Comparison of ENCODE assay signal across 1 cellular context in the genomic region with DNA sequence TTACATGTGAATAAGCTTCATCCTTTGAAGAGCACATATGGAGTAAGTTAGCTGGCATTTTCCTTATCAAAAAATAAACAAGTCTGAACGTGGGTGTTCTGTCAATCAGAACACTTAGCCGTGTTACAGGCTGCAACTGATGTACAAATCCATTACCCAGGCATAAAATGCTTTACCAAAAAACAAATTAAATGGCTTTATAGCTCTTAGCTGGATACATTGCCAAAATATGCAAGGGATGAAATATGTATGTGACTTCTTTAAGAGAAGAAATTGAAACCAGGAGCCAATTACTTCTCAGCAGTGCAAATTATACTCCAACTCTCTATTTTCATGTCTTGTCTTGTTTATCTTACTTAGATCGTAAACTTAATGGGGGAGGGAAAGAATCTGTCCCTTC.
A peak's percentile ranks its signal among the peaks of the same experiment; 100 is the strongest.
TF ChIP-seq lines count a peak whose summit lies in the region.

No MANE protein-coding gene starts in this region.

TF ChIP-seq in HEK293, 187 proteins besides CTCF, POLR2A, EP300 and RAD21 (continued from another document):
- no peak for TF ChIP-seq ZNF302 (tag by site-specific recombination; IDR thresholded peaks at IDR 0.05; ENCODE audit: low read depth)
- TF ChIP-seq ZNF10 (tag by site-specific recombination; IDR thresholded peaks at IDR 0.05) = 0 out of 2 replicates have a peak, but pooled peaks have one; percentile 23
- peak; percentile 77 for TF ChIP-seq ZEB2 (tag by site-specific recombination; IDR thresholded peaks at IDR 0.05)
- no peak for TF ChIP-seq ZNF274 (IDR thresholded peaks at IDR 0.05; ENCODE audit: low read length)
- no peak for TF ChIP-seq ZNF274 (tag by site-specific recombination; IDR thresholded peaks at IDR 0.05; ENCODE audit: borderline replicate concordance)
- peak; percentile 77 for TF ChIP-seq ZNF843 (tag by site-specific recombination; IDR thresholded peaks at IDR 0.05)
- no peak for TF ChIP-seq ZNF221 (tag by site-specific recombination; IDR thresholded peaks at IDR 0.05; ENCODE audit: borderline replicate concordance)
- no peak for TF ChIP-seq ZNF777 (tag by site-specific recombination; IDR thresholded peaks at IDR 0.05; ENCODE audit: borderline replicate concordance)
- TF ChIP-seq BCL11B (tag by site-specific recombination; IDR thresholded peaks at IDR 0.05; ENCODE audit: low read depth) = peak; percentile 66
- TF ChIP-seq ZNF670 (tag by site-specific recombination; IDR thresholded peaks at IDR 0.05; ENCODE audit: low read depth) = no peak
- peak; percentile 74; the same call in 1 of the 2 replicates for TF ChIP-seq OSR2 (tag by site-specific recombination; IDR thresholded peaks at IDR 0.05)
- TF ChIP-seq HOXD13 (CRISPR knock-in tag; IDR thresholded peaks at IDR 0.05; ENCODE audit: borderline replicate concordance) = 0 out of 2 replicates have a peak, but pooled peaks have one; percentile 50
- TF ChIP-seq PRDM6 (tag by site-specific recombination; IDR thresholded peaks at IDR 0.05) = peak; percentile 92
- no peak for TF ChIP-seq TRIM28 (IDR thresholded peaks at IDR 0.05; ENCODE audit: borderline replicate concordance, low read length)
- TF ChIP-seq, protein P1, sequence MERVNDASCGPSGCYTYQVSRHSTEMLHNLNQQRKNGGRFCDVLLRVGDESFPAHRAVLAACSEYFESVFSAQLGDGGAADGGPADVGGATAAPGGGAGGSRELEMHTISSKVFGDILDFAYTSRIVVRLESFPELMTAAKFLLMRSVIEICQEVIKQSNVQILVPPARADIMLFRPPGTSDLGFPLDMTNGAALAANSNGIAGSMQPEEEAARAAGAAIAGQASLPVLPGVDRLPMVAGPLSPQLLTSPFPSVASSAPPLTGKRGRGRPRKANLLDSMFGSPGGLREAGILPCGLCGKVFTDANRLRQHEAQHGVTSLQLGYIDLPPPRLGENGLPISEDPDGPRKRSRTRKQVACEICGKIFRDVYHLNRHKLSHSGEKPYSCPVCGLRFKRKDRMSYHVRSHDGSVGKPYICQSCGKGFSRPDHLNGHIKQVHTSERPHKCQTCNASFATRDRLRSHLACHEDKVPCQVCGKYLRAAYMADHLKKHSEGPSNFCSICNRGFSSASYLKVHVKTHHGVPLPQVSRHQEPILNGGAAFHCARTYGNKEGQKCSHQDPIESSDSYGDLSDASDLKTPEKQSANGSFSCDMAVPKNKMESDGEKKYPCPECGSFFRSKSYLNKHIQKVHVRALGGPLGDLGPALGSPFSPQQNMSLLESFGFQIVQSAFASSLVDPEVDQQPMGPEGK (tag by site-specific recombination; IDR thresholded peaks at IDR 0.05) = no peak
- TF ChIP-seq YY1 (tag by site-specific recombination; IDR thresholded peaks at IDR 0.05) = no peak
- TF ChIP-seq KLF8 (tag by site-specific recombination; IDR thresholded peaks at IDR 0.05) = 0 out of 2 replicates have a peak, but pooled peaks have one; percentile 32
TF ChIP-seq in HEK293: peak in this region for 25.
